ENCODE assay signal across 1 cellular context in the genomic region with DNA sequence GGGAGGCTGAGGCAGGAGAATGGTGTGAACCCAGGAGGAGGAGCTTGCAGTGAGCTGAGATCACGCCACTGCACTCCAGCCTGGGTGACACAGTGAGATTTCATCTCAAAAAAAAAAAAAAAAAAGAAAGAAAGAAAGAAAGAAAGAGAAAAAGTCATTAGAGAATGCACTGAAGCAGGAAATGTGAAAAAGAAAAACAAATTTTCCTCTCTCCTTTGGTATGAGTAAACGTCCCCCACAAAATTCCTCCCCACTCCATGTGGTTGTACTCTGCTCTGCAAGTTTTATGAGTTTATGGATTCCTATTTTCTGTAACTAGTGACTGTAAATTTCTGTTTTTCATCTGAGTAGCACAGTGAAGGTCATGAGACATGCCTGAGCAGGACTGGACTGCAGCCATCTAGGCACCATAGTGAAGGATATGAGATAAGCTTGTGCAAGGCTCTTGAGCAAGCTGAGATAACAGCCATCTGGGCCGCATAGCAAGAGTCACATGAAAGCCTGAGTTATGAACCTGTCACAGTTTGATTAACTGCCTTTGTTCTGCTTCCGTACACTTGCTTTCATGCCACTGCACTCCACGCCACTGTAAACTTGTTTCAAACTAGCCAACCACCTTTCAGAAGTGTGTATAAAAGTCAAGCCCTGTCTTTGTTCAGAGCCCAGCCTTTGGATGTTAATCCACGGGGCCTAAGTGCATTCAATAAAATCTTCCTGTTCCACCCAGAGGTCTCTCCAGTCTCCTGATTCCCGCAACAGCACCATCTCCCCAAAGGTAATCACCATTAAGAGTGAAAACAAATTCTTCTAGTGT.
TF ChIP-seq lines count a peak whose summit lies in the region.

No MANE protein-coding gene starts in this region.

TF ChIP-seq in K562, 482 proteins besides CTCF, POLR2A, EP300 and RAD21 (continued from another document and continues in another):
- TF ChIP-seq, protein P1, sequence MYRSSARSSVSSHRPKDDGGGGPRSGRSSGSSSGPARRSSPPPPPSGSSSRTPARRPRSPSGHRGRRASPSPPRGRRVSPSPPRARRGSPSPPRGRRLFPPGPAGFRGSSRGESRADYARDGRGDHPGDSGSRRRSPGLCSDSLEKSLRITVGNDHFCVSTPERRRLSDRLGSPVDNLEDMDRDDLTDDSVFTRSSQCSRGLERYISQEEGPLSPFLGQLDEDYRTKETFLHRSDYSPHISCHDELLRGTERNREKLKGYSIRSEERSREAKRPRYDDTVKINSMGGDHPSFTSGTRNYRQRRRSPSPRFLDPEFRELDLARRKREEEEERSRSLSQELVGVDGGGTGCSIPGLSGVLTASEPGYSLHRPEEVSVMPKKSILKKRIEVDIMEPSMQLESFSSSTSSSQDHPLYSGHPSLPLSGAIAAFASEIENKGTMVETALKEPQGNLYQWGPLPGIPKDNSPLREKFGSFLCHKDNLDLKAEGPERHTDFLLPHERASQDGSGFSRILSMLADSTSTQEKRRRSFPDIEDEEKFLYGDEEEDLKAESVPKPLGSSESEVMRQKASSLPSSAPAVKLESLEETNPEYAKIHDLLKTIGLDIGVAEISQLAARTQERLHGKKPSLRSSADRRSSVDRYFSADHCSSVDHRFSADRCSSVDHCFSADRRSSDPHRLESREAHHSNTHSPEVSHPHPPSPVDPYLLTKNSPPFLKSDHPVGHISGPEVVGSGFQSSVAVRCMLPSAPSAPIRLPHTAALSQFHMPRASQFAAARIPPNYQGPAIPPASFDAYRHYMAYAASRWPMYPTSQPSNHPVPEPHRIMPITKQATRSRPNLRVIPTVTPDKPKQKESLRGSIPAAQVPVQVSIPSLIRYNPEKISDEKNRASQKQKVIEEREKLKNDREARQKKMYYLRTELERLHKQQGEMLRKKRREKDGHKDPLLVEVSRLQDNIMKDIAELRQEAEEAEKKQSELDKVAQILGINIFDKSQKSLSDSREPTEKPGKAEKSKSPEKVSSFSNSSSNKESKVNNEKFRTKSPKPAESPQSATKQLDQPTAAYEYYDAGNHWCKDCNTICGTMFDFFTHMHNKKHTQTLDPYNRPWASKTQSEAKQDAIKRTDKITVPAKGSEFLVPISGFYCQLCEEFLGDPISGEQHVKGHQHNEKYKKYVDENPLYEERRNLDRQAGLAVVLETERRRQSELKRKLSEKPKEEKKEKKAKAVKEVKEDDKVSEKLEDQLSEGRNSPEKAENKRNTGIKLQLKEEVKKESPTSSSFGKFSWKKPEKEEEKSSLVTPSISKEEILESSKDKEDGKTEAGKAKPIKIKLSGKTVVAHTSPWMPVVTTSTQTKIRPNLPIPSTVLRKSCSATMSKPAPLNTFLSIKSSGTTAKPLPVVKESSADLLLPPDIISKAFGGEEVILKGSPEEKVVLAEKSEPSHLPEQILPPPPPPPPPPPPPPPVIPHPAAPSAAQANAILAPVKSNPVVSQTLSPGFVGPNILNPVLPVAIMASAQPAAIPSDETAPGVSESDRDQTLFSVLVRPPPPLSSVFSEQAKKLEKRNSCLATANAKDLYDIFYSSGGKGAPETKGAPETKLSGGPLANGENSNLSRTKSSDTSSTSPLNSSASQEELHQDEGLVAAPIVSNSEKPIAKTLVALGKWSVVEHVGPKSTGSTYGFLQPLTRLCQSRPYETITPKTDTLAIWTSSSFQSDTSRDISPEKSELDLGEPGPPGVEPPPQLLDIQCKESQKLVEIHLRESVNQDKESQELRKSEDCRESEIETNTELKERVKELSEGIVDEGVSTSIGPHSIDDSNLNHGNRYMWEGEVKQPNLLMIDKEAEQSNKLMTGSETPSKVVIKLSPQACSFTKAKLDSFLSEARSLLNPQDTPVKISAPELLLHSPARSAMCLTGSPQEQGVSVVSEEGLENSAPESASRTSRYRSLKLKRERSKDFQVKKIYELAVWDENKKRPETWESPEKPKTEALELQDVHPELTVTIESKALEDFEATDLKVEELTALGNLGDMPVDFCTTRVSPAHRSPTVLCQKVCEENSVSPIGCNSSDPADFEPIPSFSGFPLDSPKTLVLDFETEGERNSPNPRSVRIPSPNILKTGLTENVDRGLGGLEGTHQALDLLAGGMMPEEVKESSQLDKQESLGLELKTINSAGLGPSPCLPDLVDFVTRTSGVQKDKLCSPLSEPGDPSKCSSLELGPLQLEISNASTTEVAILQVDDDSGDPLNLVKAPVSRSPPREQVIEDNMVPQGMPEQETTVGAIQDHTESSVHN (IDR thresholded peaks at IDR 0.05; ENCODE audit: borderline replicate concordance in 1 of 2, low read depth in 1 of 2), result peak in 1 of 2 experiments; percentile 82; a peak in 2 of 4 replicates
- peak; percentile 22 for TF ChIP-seq NEUROD1 (IDR thresholded peaks at IDR 0.05; ENCODE audit: borderline replicate concordance, low read depth, low read length, partially characterized antibody)
- TF ChIP-seq KDM1A (IDR thresholded peaks at IDR 0.05), result peak; percentile 72
- TF ChIP-seq, protein P2, sequence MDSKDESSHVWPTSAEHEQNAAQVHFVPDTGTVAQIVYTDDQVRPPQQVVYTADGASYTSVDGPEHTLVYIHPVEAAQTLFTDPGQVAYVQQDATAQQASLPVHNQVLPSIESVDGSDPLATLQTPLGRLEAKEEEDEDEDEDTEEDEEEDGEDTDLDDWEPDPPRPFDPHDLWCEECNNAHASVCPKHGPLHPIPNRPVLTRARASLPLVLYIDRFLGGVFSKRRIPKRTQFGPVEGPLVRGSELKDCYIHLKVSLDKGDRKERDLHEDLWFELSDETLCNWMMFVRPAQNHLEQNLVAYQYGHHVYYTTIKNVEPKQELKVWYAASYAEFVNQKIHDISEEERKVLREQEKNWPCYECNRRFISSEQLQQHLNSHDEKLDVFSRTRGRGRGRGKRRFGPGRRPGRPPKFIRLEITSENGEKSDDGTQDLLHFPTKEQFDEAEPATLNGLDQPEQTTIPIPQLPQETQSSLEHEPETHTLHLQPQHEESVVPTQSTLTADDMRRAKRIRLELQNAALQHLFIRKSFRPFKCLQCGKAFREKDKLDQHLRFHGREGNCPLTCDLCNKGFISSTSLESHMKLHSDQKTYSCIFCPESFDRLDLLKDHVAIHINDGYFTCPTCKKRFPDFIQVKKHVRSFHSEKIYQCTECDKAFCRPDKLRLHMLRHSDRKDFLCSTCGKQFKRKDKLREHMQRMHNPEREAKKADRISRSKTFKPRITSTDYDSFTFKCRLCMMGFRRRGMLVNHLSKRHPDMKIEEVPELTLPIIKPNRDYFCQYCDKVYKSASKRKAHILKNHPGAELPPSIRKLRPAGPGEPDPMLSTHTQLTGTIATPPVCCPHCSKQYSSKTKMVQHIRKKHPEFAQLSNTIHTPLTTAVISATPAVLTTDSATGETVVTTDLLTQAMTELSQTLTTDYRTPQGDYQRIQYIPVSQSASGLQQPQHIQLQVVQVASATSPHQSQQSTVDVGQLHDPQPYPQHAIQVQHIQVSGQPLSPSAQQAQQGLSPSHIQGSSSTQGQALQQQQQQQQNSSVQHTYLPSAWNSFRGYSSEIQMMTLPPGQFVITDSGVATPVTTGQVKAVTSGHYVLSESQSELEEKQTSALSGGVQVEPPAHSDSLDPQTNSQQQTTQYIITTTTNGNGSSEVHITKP (IDR thresholded peaks at IDR 0.05; ENCODE audit: partially characterized antibody), result peak; percentile 77
- peak; percentile 82; the same call in 1 of the 2 replicates for TF ChIP-seq HLTF (IDR thresholded peaks at IDR 0.05)
- TF ChIP-seq, protein P3, sequence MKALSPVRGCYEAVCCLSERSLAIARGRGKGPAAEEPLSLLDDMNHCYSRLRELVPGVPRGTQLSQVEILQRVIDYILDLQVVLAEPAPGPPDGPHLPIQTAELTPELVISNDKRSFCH (CRISPR knock-in tag; IDR thresholded peaks at IDR 0.05), result no peak
- TF ChIP-seq, protein P3 (tag; IDR thresholded peaks at IDR 0.05), result peak; percentile 92
- TF ChIP-seq, protein P4, sequence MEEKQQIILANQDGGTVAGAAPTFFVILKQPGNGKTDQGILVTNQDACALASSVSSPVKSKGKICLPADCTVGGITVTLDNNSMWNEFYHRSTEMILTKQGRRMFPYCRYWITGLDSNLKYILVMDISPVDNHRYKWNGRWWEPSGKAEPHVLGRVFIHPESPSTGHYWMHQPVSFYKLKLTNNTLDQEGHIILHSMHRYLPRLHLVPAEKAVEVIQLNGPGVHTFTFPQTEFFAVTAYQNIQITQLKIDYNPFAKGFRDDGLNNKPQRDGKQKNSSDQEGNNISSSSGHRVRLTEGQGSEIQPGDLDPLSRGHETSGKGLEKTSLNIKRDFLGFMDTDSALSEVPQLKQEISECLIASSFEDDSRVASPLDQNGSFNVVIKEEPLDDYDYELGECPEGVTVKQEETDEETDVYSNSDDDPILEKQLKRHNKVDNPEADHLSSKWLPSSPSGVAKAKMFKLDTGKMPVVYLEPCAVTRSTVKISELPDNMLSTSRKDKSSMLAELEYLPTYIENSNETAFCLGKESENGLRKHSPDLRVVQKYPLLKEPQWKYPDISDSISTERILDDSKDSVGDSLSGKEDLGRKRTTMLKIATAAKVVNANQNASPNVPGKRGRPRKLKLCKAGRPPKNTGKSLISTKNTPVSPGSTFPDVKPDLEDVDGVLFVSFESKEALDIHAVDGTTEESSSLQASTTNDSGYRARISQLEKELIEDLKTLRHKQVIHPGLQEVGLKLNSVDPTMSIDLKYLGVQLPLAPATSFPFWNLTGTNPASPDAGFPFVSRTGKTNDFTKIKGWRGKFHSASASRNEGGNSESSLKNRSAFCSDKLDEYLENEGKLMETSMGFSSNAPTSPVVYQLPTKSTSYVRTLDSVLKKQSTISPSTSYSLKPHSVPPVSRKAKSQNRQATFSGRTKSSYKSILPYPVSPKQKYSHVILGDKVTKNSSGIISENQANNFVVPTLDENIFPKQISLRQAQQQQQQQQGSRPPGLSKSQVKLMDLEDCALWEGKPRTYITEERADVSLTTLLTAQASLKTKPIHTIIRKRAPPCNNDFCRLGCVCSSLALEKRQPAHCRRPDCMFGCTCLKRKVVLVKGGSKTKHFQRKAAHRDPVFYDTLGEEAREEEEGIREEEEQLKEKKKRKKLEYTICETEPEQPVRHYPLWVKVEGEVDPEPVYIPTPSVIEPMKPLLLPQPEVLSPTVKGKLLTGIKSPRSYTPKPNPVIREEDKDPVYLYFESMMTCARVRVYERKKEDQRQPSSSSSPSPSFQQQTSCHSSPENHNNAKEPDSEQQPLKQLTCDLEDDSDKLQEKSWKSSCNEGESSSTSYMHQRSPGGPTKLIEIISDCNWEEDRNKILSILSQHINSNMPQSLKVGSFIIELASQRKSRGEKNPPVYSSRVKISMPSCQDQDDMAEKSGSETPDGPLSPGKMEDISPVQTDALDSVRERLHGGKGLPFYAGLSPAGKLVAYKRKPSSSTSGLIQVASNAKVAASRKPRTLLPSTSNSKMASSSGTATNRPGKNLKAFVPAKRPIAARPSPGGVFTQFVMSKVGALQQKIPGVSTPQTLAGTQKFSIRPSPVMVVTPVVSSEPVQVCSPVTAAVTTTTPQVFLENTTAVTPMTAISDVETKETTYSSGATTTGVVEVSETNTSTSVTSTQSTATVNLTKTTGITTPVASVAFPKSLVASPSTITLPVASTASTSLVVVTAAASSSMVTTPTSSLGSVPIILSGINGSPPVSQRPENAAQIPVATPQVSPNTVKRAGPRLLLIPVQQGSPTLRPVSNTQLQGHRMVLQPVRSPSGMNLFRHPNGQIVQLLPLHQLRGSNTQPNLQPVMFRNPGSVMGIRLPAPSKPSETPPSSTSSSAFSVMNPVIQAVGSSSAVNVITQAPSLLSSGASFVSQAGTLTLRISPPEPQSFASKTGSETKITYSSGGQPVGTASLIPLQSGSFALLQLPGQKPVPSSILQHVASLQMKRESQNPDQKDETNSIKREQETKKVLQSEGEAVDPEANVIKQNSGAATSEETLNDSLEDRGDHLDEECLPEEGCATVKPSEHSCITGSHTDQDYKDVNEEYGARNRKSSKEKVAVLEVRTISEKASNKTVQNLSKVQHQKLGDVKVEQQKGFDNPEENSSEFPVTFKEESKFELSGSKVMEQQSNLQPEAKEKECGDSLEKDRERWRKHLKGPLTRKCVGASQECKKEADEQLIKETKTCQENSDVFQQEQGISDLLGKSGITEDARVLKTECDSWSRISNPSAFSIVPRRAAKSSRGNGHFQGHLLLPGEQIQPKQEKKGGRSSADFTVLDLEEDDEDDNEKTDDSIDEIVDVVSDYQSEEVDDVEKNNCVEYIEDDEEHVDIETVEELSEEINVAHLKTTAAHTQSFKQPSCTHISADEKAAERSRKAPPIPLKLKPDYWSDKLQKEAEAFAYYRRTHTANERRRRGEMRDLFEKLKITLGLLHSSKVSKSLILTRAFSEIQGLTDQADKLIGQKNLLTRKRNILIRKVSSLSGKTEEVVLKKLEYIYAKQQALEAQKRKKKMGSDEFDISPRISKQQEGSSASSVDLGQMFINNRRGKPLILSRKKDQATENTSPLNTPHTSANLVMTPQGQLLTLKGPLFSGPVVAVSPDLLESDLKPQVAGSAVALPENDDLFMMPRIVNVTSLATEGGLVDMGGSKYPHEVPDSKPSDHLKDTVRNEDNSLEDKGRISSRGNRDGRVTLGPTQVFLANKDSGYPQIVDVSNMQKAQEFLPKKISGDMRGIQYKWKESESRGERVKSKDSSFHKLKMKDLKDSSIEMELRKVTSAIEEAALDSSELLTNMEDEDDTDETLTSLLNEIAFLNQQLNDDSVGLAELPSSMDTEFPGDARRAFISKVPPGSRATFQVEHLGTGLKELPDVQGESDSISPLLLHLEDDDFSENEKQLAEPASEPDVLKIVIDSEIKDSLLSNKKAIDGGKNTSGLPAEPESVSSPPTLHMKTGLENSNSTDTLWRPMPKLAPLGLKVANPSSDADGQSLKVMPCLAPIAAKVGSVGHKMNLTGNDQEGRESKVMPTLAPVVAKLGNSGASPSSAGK (IDR thresholded peaks at IDR 0.05), result peak; percentile 31; the same call in 1 of the 2 replicates
- 0 out of 4 replicates have a peak, but pooled peaks of 1 of the 2 experiments have one; percentile 48 for TF ChIP-seq NONO (IDR thresholded peaks at IDR 0.05; ENCODE audit: low read depth in 2 of 2, low read length in 1 of 2)
- TF ChIP-seq CHD2 (IDR thresholded peaks at IDR 0.05; ENCODE audit: low read depth, low read length), result no peak
- peak; percentile 88 for TF ChIP-seq CXXC5 (CRISPR knock-in tag; IDR thresholded peaks at IDR 0.05)
- TF ChIP-seq KAT8 (IDR thresholded peaks at IDR 0.05; ENCODE audit: low read depth), result no peak
- TF ChIP-seq SIRT6 (IDR thresholded peaks at IDR 0.05; ENCODE audit: low read depth, low read length), result no peak
- TF ChIP-seq, protein P5, sequence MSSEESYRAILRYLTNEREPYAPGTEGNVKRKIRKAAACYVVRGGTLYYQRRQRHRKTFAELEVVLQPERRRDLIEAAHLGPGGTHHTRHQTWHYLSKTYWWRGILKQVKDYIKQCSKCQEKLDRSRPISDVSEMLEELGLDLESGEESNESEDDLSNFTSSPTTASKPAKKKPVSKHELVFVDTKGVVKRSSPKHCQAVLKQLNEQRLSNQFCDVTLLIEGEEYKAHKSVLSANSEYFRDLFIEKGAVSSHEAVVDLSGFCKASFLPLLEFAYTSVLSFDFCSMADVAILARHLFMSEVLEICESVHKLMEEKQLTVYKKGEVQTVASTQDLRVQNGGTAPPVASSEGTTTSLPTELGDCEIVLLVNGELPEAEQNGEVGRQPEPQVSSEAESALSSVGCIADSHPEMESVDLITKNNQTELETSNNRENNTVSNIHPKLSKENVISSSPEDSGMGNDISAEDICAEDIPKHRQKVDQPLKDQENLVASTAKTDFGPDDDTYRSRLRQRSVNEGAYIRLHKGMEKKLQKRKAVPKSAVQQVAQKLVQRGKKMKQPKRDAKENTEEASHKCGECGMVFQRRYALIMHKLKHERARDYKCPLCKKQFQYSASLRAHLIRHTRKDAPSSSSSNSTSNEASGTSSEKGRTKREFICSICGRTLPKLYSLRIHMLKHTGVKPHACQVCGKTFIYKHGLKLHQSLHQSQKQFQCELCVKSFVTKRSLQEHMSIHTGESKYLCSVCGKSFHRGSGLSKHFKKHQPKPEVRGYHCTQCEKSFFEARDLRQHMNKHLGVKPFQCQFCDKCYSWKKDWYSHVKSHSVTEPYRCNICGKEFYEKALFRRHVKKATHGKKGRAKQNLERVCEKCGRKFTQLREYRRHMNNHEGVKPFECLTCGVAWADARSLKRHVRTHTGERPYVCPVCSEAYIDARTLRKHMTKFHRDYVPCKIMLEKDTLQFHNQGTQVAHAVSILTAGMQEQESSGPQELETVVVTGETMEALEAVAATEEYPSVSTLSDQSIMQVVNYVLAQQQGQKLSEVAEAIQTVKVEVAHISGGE (CRISPR knock-in tag; IDR thresholded peaks at IDR 0.05), result peak in 1 of 3 experiments; percentile 56; a peak in 2 of 6 replicates
- TF ChIP-seq MEIS2 (IDR thresholded peaks at IDR 0.05; ENCODE audit: partially characterized antibody), result peak; percentile 100
